1 cellular context compared by ENCODE assay signal in genomic region chr11:69950621-69951020, GRCh38.
TF ChIP-seq lines count a peak whose summit lies in the region.

No MANE protein-coding gene starts in this region.

TF ChIP-seq in HCT116, 20 proteins besides CTCF, POLR2A, EP300 and RAD21 (continued from another document):
- TF ChIP-seq ZBTB33 (IDR thresholded peaks at IDR 0.05; ENCODE audit: extremely low read depth, insufficient replicate concordance, low read length) (no peak), ATF3 (IDR thresholded peaks at IDR 0.05) (no peak), EZH2 (IDR thresholded peaks at IDR 0.05) (no peak), EGR1 (IDR thresholded peaks at IDR 0.05; ENCODE audit: low read depth) (no peak), ELF1 (IDR thresholded peaks at IDR 0.05; ENCODE audit: borderline replicate concordance, low read depth) (no peak), JUND (IDR thresholded peaks at IDR 0.05) (no peak), SIN3A (IDR thresholded peaks at IDR 0.05; ENCODE audit: low read depth) (no peak), MAX (IDR thresholded peaks at IDR 0.05) (no peak)
